In the genomic region with DNA sequence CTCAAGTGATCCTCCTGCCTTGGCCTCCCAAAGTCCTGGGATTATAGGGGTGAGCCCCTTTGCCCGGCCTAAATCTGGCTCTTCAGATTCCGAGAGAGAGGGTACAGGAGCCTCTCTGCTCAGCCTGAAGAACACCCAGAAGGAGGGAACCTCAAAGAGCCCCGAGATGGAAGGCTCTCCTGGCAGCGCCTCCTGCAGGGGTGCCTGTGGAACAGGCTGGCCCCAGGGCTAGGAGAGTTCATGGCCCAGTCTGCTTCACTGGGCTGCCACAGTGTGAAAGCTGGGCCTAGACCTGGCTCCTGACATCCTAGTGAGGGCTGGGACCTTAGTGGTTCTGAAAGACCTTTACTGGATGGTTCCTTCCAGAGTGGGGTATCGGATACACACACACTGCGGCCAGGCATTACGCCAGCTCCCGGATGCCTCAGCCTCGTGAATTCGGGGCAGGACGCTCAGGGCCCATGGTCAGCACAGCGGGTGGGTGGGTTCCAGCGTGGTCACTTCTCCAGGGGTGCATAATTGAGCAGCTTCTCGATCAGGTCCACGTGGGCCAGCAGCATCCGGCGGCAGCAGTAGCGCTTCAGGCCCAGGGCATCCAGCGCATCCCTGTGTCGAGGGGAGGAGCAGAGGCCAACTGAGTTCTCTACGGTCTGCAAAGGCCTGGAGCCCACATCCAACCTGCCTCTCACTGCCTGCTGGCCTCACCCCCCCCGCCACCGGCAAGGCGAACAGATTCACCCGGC, we compare ENCODE assay signal across 10 cellular contexts. TPM values are rescaled to one million over a fixed set of nuclear protein-coding genes. Genes with fewer than 3 reads are reported as not detected.
DNase-seq lines count a peak whose midpoint lies in the region; ATAC-seq and TF ChIP-seq lines count a peak whose summit lies in the region.
"Had no signal": no experiment of that assay in that cellular context is flagged by ENCODE, and none has a peak within 500 bp of the region (broad histone marks: within the 10 kb centered on the region; RNA-seq: fewer than 3 reads in every experiment).

No MANE protein-coding gene starts in this region.

- intact Hi-C loops in Right ventricle myocardium superior (cut with DNase I) (no loop called here), transverse colon (cut with DNase I; ENCODE audit: low total_unique reads) (loop anchor here (5.0 kb wide), 1 partner anchor 1922 kb away; no protein-coding TSS in a partner anchor), ascending aorta (cut with DNase I) (loop anchor here (10.0 kb wide), 2 partner anchors 715 to 925 kb away; a partner anchor contains a TSS), lower leg skin (cut with DNase I; ENCODE audit: low total_unique reads) (loop anchor here (5.0 kb wide), 1 partner anchor 212 kb away; no protein-coding TSS in a partner anchor)

- DNase-seq in cardiac muscle cell (ENCODE audit: low read depth in 1 of 2, low spot score in 1 of 2): no peak
- DNase-seq in Right ventricle myocardium superior: no peak
- DNase-seq in RWPE2 (ENCODE audit: low spot score): no peak
- DNase-seq in epithelial cell of prostate (ENCODE audit: low read depth, low spot score): no peak
- DNase-seq in transverse colon: no peak
- no peak for DNase-seq in ascending aorta (ENCODE audit: low spot score in 2 of 2)
- no peak for DNase-seq in lower leg skin (ENCODE audit: low spot score in 2 of 2)
- DNase-seq: NCI-H2227 treated with DMSO at 0.1 percent for 48 hours had no signal

- peak; percentile 45 for TF ChIP-seq CTCF in cardiac muscle cell (IDR thresholded peaks at IDR 0.05; ENCODE audit: low read depth, low read length)
- TF ChIP-seq CTCF in RWPE2 (IDR thresholded peaks at IDR 0.05; ENCODE audit: poor library complexity, severe bottlenecking): peak; percentile 18
- TF ChIP-seq CTCF in transverse colon (IDR thresholded peaks at IDR 0.05): peak in 3 of 5 experiments; percentile 11 to 27 (median 13)
- TF ChIP-seq CTCF in ascending aorta (IDR thresholded peaks at IDR 0.05): no peak
- TF ChIP-seq CTCF in lower leg skin (IDR thresholded peaks at IDR 0.05): no peak

- no peak for TF ChIP-seq EP300 in transverse colon (IDR thresholded peaks at IDR 0.05; ENCODE audit: low read depth)

- H3K9me3 ChIP-seq in cardiac muscle cell (ENCODE audit: low read depth) (no peaks in the 10 kb centered on the region), RWPE2 (ENCODE audit: severe bottlenecking) (no peaks in the 10 kb centered on the region), transverse colon (no peaks in the 10 kb centered on the region), ascending aorta (no peaks in the 10 kb centered on the region)

- peaks cover 33% of the 10 kb centered on the region for H3K36me3 ChIP-seq in cardiac muscle cell
- H3K36me3 ChIP-seq in RWPE2 (ENCODE audit: low read depth): peaks cover 56% of the 10 kb centered on the region
- H3K36me3 ChIP-seq in transverse colon: peaks cover 0 to 16% (median 6%) of the 10 kb centered on the region in 4 donors
- H3K36me3 ChIP-seq in ascending aorta: peaks cover 43 to 49% of the 10 kb centered on the region in 2 donors

- H3K4me3 ChIP-seq in cardiac muscle cell: no peak overlapping the region
- H3K4me3 ChIP-seq in RWPE2 (ENCODE audit: severe bottlenecking): no peak overlapping the region
- no peak overlapping the region for H3K4me3 ChIP-seq in transverse colon
- H3K4me3 ChIP-seq in ascending aorta: peak overlapping the region in 1 of 2 donors; percentile 94
- no peak overlapping the region for H3K4me3 ChIP-seq in lower leg skin (ENCODE audit: low read depth, poor library complexity, severe bottlenecking)

- H3K27me3 ChIP-seq in cardiac muscle cell: no peaks in the 10 kb centered on the region
- no peaks in the 10 kb centered on the region for H3K27me3 ChIP-seq in RWPE2 (ENCODE audit: insufficient read depth, poor library complexity, severe bottlenecking)
- H3K27me3 ChIP-seq in transverse colon: peaks cover 11% of the 10 kb centered on the region
- H3K27me3 ChIP-seq in ascending aorta: no peaks in the 10 kb centered on the region

- in situ Hi-C loops in transverse colon (cut with MboI; ENCODE audit: low pct_ligation_motif_present in 1 of 4, low pct_unique_long_range_greater_than_20kb in 1 of 4, low sequenced_read_pairs in 3 of 4): no loop called here

- H3K27ac ChIP-seq in cardiac muscle cell (no peak overlapping the region), RWPE2 (ENCODE audit: poor library complexity, severe bottlenecking) (peak overlapping the region; percentile 97), epithelial cell of prostate (peak overlapping the region; percentile 85), transverse colon (peak overlapping the region in 1 of 4 donors; percentile 91), ascending aorta (no peak overlapping the region)

- TF ChIP-seq POLR2A in transverse colon (IDR thresholded peaks at IDR 0.05): peak; percentile 5
- TF ChIP-seq POLR2A in lower leg skin (IDR thresholded peaks at IDR 0.05): no peak

- H3K4me1 ChIP-seq in cardiac muscle cell (ENCODE audit: low read depth) (peaks cover 24% of the 10 kb centered on the region), RWPE2 (ENCODE audit: insufficient read depth, poor library complexity, severe bottlenecking) (peaks cover 10% of the 10 kb centered on the region), transverse colon (peaks cover 23 to 88% (median 60%) of the 10 kb centered on the region in 4 donors), ascending aorta (peaks cover 27 to 39% of the 10 kb centered on the region in 2 donors)

- 80 to 83% methylated on average over 3 to 20 of the region's 25 CpGs for WGBS in transverse colon (ENCODE audit: low coverage in 1 of 2), 2 donors
- 51 to 61% methylated on average over 10 to 24 of the region's 25 CpGs for WGBS in lower leg skin, 2 donors

- ATAC-seq in Right ventricle myocardium superior (ENCODE audit: poor library complexity) (no peak), RWPE2 (ENCODE audit: low read depth) (no peak), GM18517 (IDR thresholded peaks at IDR 0.05; ENCODE audit: unreplicated experiment) (no peak)
- ATAC-seq: left lobe of liver had no signal

RNA-seq across cellular contexts. Expression of a gene that starts 2.3 kb away (rescaled TPM):
- total RNA-seq in cardiac muscle cell (67.3 and 152 TPM in 2 replicates), Right ventricle myocardium superior (267 TPM), transverse colon (10 to 100 TPM in 3 of 4 donors, 1 to 10 TPM in 1; 9.7 to 66.6 (median 32.7) TPM), ascending aorta (141 TPM), lower leg skin (10 to 100 TPM; 39.1 to 61.2 (median 51.4) TPM)
- 317 and 482 TPM in 2 replicates for polyA plus RNA-seq in cardiac muscle cell

RNA-seq across cellular contexts. Expression of a gene that starts 2.6 kb away (rescaled TPM):
- total RNA-seq in cardiac muscle cell: 85.3 and 140 TPM in 2 replicates
- 79.1 and 125 TPM in 2 replicates for polyA plus RNA-seq in cardiac muscle cell
- 40.5 TPM for total RNA-seq in Right ventricle myocardium superior
- 10 to 100 TPM; 25.1 to 75.0 (median 32.4) TPM for total RNA-seq in transverse colon
- 252 TPM for total RNA-seq in ascending aorta
- total RNA-seq in lower leg skin: 10 to 100 TPM; 57.3 to 88.3 (median 70.7) TPM

RNA-seq across cellular contexts. Expression of a gene that starts 7.3 kb away (rescaled TPM):
- total RNA-seq in cardiac muscle cell (146 and 177 TPM in 2 replicates), Right ventricle myocardium superior (405 TPM), transverse colon (100 to 1,000 TPM; 252 to 650 (median 429) TPM), ascending aorta (898 TPM), lower leg skin (100 to 1,000 TPM; 124 to 186 (median 157) TPM)
- 210 and 290 TPM in 2 replicates for polyA plus RNA-seq in cardiac muscle cell

RNA-seq across cellular contexts. Expression of a gene that starts 12.3 kb away (rescaled TPM):
- total RNA-seq in cardiac muscle cell (43.9 and 91.0 TPM in 2 replicates), Right ventricle myocardium superior (18.9 TPM), transverse colon (100 to 1,000 TPM in 3 of 4 donors, 10 to 100 TPM in 1; 82.7 to 373 (median 210) TPM), ascending aorta (20.5 TPM), lower leg skin (10 to 100 TPM; 14.5 to 47.9 (median 32.3) TPM)
- polyA plus RNA-seq in cardiac muscle cell: 84.5 and 113 TPM in 2 replicates

RNA-seq across cellular contexts. Expression of a gene that starts 21.3 kb away (rescaled TPM):
- total RNA-seq in cardiac muscle cell (59.9 and 99.9 TPM in 2 replicates), Right ventricle myocardium superior (346 TPM), transverse colon (100 to 1,000 TPM in 3 of 4 donors, 10 to 100 TPM in 1; 61.7 to 821 (median 134) TPM), ascending aorta (214 TPM), lower leg skin (10 to 100 TPM; 55.5 to 99.7 (median 72.4) TPM)
- polyA plus RNA-seq in cardiac muscle cell: 81.6 and 91.1 TPM in 2 replicates

Comparison
In these comparisons a context has a peak if more than half of its experiments do, and no peak if none do; other contexts are left out.
1. H3K27ac ChIP-seq: peak in RWPE2 (single experiment) and epithelial cell of prostate (single experiment); none in cardiac muscle cell (single experiment) and ascending aorta (0 of 2).
2. CTCF ChIP-seq: peak in cardiac muscle cell (single experiment), RWPE2 (single experiment) and transverse colon (3 of 5); none in ascending aorta (0 of 3) and lower leg skin (0 of 3).